ENCODE assay signal across 8 cellular contexts in genomic region chr22:39388261-39389011, GRCh38. TPM values are rescaled to one million over a fixed set of nuclear protein-coding genes. Genes with fewer than 3 reads are reported as not detected.
DNase-seq lines count a peak whose midpoint lies in the region; ATAC-seq and TF ChIP-seq lines count a peak whose summit lies in the region.

No MANE protein-coding gene starts in this region.

- peak overlapping the region in 9 of 10 donors; percentile 71 to 97 (median 94) for H3K27ac Mint-ChIP-seq in naive thymus-derived CD8-positive, alpha-beta T cell

- H3K4me3 Mint-ChIP-seq in naive thymus-derived CD8-positive, alpha-beta T cell, result peak overlapping the region; percentile 68 to 93 (median 88)

- peak overlapping the region; percentile 54 for H3K4me3 ChIP-seq in fibroblast of mammary gland (ENCODE audit: control insufficient read depth, low read depth, low read length)

- H3K27me3 Mint-ChIP-seq in naive thymus-derived CD8-positive, alpha-beta T cell, result peaks cover 0 to 5% (median 0%) of the 10 kb centered on the region in 5 donors

- H3K36me3 Mint-ChIP-seq in naive thymus-derived CD8-positive, alpha-beta T cell, result peaks cover 0 to 2% (median 0%) of the 10 kb centered on the region in 3 donors

- POLR2A ChIA-PET in naive thymus-derived CD8-positive, alpha-beta T cell (lab: Charles Lee), result interaction anchor here (0.6 to 2.3 kb wide), 19 partner anchors 10 to 1738 kb away, joined by 3 to 15 read pairs (median 3); partner anchors contain the start of genes ATF4, MRTFA, RPL3 and TAB1

- no peak for TF ChIP-seq CTCF in fibroblast of mammary gland (conservative IDR thresholded peaks at IDR 0.05; ENCODE audit: control insufficient read depth, insufficient read depth, low read depth, low read length)

- H3K9me3 Mint-ChIP-seq in naive thymus-derived CD8-positive, alpha-beta T cell, result no peaks in the 10 kb centered on the region

- peaks cover 6 to 22% (median 11%) of the 10 kb centered on the region in 4 donors for H3K4me1 Mint-ChIP-seq in naive thymus-derived CD8-positive, alpha-beta T cell

- peak; percentile 61 for ATAC-seq in GM21786 (IDR thresholded peaks at IDR 0.05; ENCODE audit: unreplicated experiment)
- ATAC-seq in naive thymus-derived CD8-positive, alpha-beta T cell, result peak; percentile 92 to 93

- DNase-seq in AG08396 (ENCODE audit: low spot score) (peak; percentile 98), NCI-H82 treated with DMSO at 0.1 percent for 48 hours (lab: John Stamatoyannopoulos, UW; ENCODE audit: unreplicated experiment) (peak; percentile 61), fibroblast of mammary gland (ENCODE audit: low read depth) (peak; percentile 76), NCI-H2081 (lab: John Stamatoyannopoulos, UW) (no peak)
- DNase-seq in activated T-cell treated with anti-CD3 and anti-CD28 coated beads, Interleukin-2, amount 50 U/mL, for 48 hours, result peak; percentile 85 to 86
- peak; percentile 29 to 94 (median 79) for DNase-seq in naive thymus-derived CD8-positive, alpha-beta T cell
- peak; percentile 54 to 70 for DNase-seq in stimulated activated CD8-positive, alpha-beta memory T cell treated with anti-CD3 and anti-CD28 coated beads, Interleukin-7, amount 100 ng/mL, for 4 hours (ENCODE audit: low read depth in 2 of 2)

RNA-seq across cellular contexts. Expression of gene TAB1, which starts 11.1 kb away (rescaled TPM):
- 10 to 100 TPM; 42.1 to 47.0 TPM for total RNA-seq in naive thymus-derived CD8-positive, alpha-beta T cell
- 1 to 10 TPM; 2.2 to 5.9 (median 4.3) TPM for polyA plus RNA-seq in naive thymus-derived CD8-positive, alpha-beta T cell

RNA-seq across cellular contexts. Expression of gene SYNGR1, which starts 38.6 kb away (rescaled TPM):
- 10 to 100 TPM in 1 of 2 experiments, 1 to 10 TPM in 1; 10.0 to 11.4 TPM for total RNA-seq in naive thymus-derived CD8-positive, alpha-beta T cell
- polyA plus RNA-seq in naive thymus-derived CD8-positive, alpha-beta T cell, result 10 to 100 TPM; 10.1 to 14.8 (median 12.0) TPM

Comparison
In these comparisons a context has a peak if more than half of its experiments do, and no peak if none do; other contexts are left out.
1. DNase-seq: peak in AG08396 (single experiment), NCI-H82 treated with DMSO at 0.1 percent for 48 hours (single experiment), activated T-cell treated with anti-CD3 and anti-CD28 coated beads, Interleukin-2, amount 50 U/mL, for 48 hours (2 of 2), fibroblast of mammary gland (single experiment), naive thymus-derived CD8-positive, alpha-beta T cell (10 of 10) and stimulated activated CD8-positive, alpha-beta memory T cell treated with anti-CD3 and anti-CD28 coated beads, Interleukin-7, amount 100 ng/mL, for 4 hours (2 of 2); none in NCI-H2081 (0 of 2).